ENCODE assay signal across 1 cellular context in the genomic region with DNA sequence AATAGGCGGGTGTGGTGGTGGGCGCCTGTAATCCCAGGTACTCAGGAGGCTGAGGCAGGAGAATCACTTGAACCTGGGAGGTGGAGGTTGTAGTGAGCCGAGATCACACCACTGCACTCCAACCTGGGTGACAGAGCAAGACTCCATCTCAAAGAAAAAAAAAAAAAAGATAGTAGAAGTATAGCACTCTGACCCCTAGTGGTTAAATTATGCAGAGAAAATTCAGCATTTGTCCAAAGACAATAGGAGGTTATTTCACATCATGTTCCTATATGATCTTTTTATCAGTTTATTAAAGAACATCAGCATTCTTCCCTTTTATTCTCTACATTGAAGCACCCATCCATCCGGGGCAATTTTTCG.
A peak's percentile ranks its signal among the peaks of the same experiment; 100 is the strongest.
TF ChIP-seq lines count a peak whose summit lies in the region.

No MANE protein-coding gene starts in this region.

TF ChIP-seq in HepG2, 621 proteins besides CTCF, POLR2A, EP300 and RAD21:
- 0 out of 2 replicates have a peak, but pooled peaks have one; percentile 16 for TF ChIP-seq SAP130 (CRISPR knock-in tag; IDR thresholded peaks at IDR 0.05; ENCODE audit: low read depth)
- TF ChIP-seq ARID5B (CRISPR knock-in tag; IDR thresholded peaks at IDR 0.05) = peak; percentile 12; the same call in 1 of the 2 replicates
- TF ChIP-seq, protein P1, sequence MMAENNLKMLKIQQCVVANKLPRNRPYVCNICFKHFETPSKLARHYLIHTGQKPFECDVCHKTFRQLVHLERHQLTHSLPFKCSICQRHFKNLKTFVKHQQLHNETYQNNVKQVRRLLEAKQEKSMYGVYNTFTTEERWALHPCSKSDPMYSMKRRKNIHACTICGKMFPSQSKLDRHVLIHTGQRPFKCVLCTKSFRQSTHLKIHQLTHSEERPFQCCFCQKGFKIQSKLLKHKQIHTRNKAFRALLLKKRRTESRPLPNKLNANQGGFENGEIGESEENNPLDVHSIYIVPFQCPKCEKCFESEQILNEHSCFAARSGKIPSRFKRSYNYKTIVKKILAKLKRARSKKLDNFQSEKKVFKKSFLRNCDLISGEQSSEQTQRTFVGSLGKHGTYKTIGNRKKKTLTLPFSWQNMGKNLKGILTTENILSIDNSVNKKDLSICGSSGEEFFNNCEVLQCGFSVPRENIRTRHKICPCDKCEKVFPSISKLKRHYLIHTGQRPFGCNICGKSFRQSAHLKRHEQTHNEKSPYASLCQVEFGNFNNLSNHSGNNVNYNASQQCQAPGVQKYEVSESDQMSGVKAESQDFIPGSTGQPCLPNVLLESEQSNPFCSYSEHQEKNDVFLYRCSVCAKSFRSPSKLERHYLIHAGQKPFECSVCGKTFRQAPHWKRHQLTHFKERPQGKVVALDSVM (CRISPR knock-in tag; IDR thresholded peaks at IDR 0.05) = peak; percentile 86
- TF ChIP-seq STAG1 (CRISPR knock-in tag; IDR thresholded peaks at IDR 0.05) = peak; percentile 48
- TF ChIP-seq ZNF362 (CRISPR knock-in tag; IDR thresholded peaks at IDR 0.05; ENCODE audit: borderline replicate concordance) = peak; percentile 96
- 0 out of 2 replicates have a peak, but pooled peaks have one; percentile 25 for TF ChIP-seq HDAC1 (CRISPR knock-in tag; IDR thresholded peaks at IDR 0.05)
- 0 out of 2 replicates have a peak, but pooled peaks have one; percentile 40 for TF ChIP-seq ZNF816 (CRISPR knock-in tag; IDR thresholded peaks at IDR 0.05; ENCODE audit: borderline replicate concordance)
- TF ChIP-seq SMC3 (IDR thresholded peaks at IDR 0.05; ENCODE audit: low read length) = peak; percentile 38; the same call in 1 of the 2 replicates
- TF ChIP-seq, protein P2, sequence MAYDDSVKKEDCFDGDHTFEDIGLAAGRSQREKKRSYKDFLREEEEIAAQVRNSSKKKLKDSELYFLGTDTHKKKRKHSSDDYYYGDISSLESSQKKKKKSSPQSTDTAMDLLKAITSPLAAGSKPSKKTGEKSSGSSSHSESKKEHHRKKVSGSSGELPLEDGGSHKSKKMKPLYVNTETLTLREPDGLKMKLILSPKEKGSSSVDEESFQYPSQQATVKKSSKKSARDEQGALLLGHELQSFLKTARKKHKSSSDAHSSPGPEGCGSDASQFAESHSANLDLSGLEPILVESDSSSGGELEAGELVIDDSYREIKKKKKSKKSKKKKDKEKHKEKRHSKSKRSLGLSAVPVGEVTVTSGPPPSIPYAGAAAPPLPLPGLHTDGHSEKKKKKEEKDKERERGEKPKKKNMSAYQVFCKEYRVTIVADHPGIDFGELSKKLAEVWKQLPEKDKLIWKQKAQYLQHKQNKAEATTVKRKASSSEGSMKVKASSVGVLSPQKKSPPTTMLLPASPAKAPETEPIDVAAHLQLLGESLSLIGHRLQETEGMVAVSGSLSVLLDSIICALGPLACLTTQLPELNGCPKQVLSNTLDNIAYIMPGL (CRISPR knock-in tag; IDR thresholded peaks at IDR 0.05; ENCODE audit: borderline replicate concordance in 1 of 2, low read depth in 1 of 2) = 0 out of 4 replicates have a peak, but pooled peaks of 1 of the 2 experiments have one; percentile 32
